21 cellular contexts compared by ENCODE assay signal in the genomic region with DNA sequence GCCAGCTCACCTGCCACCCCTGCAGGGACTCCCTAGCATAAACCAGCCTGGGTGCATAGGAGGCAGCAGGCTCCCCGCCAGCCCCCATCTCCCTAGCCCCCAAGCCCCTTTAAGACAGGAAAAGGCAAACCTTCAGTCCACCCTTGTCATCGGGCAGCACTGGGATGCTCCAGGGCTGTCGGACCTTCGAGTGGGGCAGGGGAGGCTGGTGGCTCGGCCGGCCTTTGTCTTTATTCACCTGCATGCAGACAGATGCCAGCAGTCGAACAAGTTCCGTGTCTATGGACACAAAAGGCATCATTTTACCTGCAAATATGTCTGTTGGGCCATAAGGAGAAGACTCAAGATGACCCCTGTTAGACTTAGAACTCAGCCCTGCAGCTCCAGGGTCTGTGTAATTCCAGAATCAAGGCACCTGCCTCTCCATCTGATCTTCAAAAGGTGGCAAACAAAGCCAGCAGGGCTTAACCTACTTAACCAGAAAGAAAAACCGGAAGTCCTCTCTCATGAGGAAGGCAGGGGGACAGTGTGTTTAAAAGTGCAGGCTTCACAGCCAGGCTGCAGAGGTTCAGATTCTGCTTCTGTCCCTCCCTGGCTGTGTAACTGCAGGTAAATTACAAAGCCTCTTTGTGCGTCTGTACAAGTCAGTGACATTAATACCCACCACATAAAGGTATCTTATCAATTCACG.
"Had no signal": no experiment of that assay in that cellular context is flagged by ENCODE, and none has a peak within 500 bp of the region (broad histone marks: within the 10 kb centered on the region; RNA-seq: fewer than 3 reads in every experiment).

No MANE protein-coding gene starts in this region.

- H3K27ac ChIP-seq: cardiac muscle cell, dorsolateral prefrontal cortex, epithelial cell of prostate, tibial artery had no signal

- H3K4me3 Mint-ChIP-seq: activated naive CD8-positive, alpha-beta T cell treated with anti-CD3 and anti-CD28 coated beads, Interleukin-2, amount 10 ng/mL, durations not matched to agents 7 days and 5 days; nephron had no signal

- H3K9me3 ChIP-seq: lower lobe of right lung, tibial artery had no signal

- ATAC-seq: left colon, lower lobe of right lung had no signal

- H3K4me3 ChIP-seq: cardiac muscle cell, dorsolateral prefrontal cortex, lower lobe of right lung, tibial artery had no signal

- H3K27me3 Mint-ChIP-seq: activated naive CD8-positive, alpha-beta T cell treated with anti-CD3 and anti-CD28 coated beads, Interleukin-2, amount 10 ng/mL, durations not matched to agents 7 days and 5 days; progenitor cell of endocrine pancreas had no signal

- H3K9me3 Mint-ChIP-seq: activated naive CD8-positive, alpha-beta T cell treated with anti-CD3 and anti-CD28 coated beads, Interleukin-2, amount 10 ng/mL, durations not matched to agents 7 days and 5 days; nephron had no signal

- DNase-seq: activated CD4-positive, alpha-beta T cell treated with anti-CD3 and anti-CD28 coated beads, Interleukin-2, amount 50 U/mL, for 1 hour; activated CD4-positive, CD25-positive, alpha-beta regulatory T cell treated with anti-CD3 and anti-CD28 coated beads, Interleukin-2, amount 50 U/mL, for 72 hours; activated naive CD4-positive, alpha-beta T cell treated with Interleukin-2 at 50 U/mL for 16 hours; activated naive CD8-positive, alpha-beta T cell treated with anti-CD3 and anti-CD28 coated beads, Interleukin-2, amount 10 ng/mL, durations not matched to agents 7 days and 5 days; amygdala; dorsolateral prefrontal cortex; foreskin fibroblast; hippocampal formation; left colon; lower lobe of right lung; midbrain; occipital lobe; stimulated activated CD4-positive, alpha-beta T cell treated with anti-CD3 and anti-CD28 coated beads, Interleukin-12 subunit alpha, Interleukin-12 subunit beta, amount 100 ng/mL, for 4 hours; stimulated activated CD4-positive, alpha-beta T cell treated with anti-CD3 and anti-CD28 coated beads, Interleukin-1b, Interleukin-23, amount 100 ng/mL, for 48 hours; stimulated activated naive CD4-positive, alpha-beta T cell treated with Interleukin-2 at 50 U/mL for 16 hours; T1000 had no signal

- H3K4me1 ChIP-seq: tibial artery had no signal

- H3K27me3 ChIP-seq: cardiac muscle cell, dorsolateral prefrontal cortex, tibial artery had no signal

- H3K27ac Mint-ChIP-seq: activated naive CD8-positive, alpha-beta T cell treated with anti-CD3 and anti-CD28 coated beads, Interleukin-2, amount 10 ng/mL, durations not matched to agents 7 days and 5 days had no signal
